Comparison of ENCODE assay signal across 16 cellular contexts in the genomic region with DNA sequence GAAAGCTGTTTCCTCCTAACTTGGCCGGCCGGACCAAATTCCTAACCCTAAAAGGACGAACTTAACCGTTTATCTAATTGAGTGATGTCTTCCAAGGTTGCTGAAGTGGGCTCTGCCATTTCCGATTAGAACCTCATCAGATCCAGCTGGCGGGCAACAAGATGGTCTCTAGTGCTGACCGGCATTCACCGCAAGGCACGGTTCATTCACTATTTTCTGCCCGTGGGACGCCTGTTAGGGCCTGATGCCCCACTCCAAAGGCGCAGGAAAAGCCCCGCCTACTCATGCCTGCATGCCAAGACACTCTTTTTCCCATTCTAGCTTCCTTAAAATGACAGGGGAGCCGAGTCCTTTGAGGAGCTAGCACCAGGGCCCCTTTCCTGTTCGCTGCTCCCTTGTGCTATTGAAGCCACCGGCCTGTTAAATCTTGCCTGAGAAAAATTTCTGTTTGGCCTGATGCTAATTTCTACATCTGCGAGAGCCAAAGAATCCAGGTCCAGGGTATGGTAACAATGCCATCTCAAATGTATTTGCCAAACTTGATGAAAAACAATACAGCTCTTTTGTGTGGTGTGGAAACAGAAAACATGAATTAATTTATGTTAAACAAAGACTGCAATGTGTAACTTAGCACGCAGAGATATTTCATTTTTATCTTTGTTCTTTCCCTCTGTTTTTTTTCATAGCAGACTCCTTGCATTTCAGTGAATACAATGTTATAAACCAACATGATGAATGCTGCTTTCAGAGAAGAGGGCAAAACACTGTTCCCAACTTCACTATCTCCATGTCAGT.
"Had no signal": no experiment of that assay in that cellular context is flagged by ENCODE, and none has a peak within 500 bp of the region (broad histone marks: within the 10 kb centered on the region; RNA-seq: fewer than 3 reads in every experiment).

No MANE protein-coding gene starts in this region.

- H3K9me3 ChIP-seq: body of pancreas, suprapubic skin, upper lobe of left lung had no signal

- H3K4me1 ChIP-seq: body of pancreas, suprapubic skin, upper lobe of left lung had no signal

- DNase-seq: activated CD4-positive, alpha-beta T cell treated with anti-CD3 and anti-CD28 coated beads, Interleukin-2, amount 10 ng/mL, durations not matched to agents 7 days and 5 days; activated CD8-positive, alpha-beta T cell treated with anti-CD3 and anti-CD28 coated beads, Interleukin-2, amount 10 ng/mL, durations not matched to agents 7 days and 5 days; activated naive CD4-positive, alpha-beta T cell treated with anti-CD3 and anti-CD28 coated beads for 36 hours; activated T-cell treated with anti-CD3 and anti-CD28 coated beads, Interleukin-2, amount 50 U/mL, for 4 hours; body of pancreas; erythroblast; foreskin melanocyte; immature natural killer cell; natural killer cell; stimulated activated CD4-positive, alpha-beta T cell treated with anti-CD3 and anti-CD28 coated beads, Interleukin-12 subunit alpha, Interleukin-12 subunit beta, amount 100 ng/mL, for 4 hours; stimulated activated CD4-positive, alpha-beta T cell treated with anti-CD3 and anti-CD28 coated beads, Interleukin-1b, Interleukin-23, amount 100 ng/mL, for 48 hours; stimulated activated naive CD8-positive, alpha-beta T cell treated with anti-CD3 and anti-CD28 coated beads, Interleukin-15, Interleukin-2, amounts not matched to agents 100 U/mL and 50 U/mL, for 24 hours; T-helper 1 cell; T1000; upper lobe of left lung had no signal

- H3K27ac ChIP-seq: body of pancreas, suprapubic skin, upper lobe of left lung had no signal

- H3K36me3 Mint-ChIP-seq: natural killer cell had no signal

- H3K4me1 Mint-ChIP-seq: activated CD4-positive, alpha-beta T cell treated with anti-CD3 and anti-CD28 coated beads, Interleukin-2, amount 10 ng/mL, durations not matched to agents 7 days and 5 days; immature natural killer cell; natural killer cell had no signal

- H3K4me3 ChIP-seq: body of pancreas, suprapubic skin, upper lobe of left lung had no signal

- H3K4me3 Mint-ChIP-seq: activated CD4-positive, alpha-beta T cell treated with anti-CD3 and anti-CD28 coated beads, Interleukin-2, amount 10 ng/mL, durations not matched to agents 7 days and 5 days; activated CD8-positive, alpha-beta T cell treated with anti-CD3 and anti-CD28 coated beads, Interleukin-2, amount 10 ng/mL, durations not matched to agents 7 days and 5 days; activated naive CD4-positive, alpha-beta T cell treated with anti-CD3 and anti-CD28 coated beads for 36 hours; activated T-cell treated with anti-CD3 and anti-CD28 coated beads, Interleukin-2, amount 50 U/mL, for 4 hours; immature natural killer cell; natural killer cell had no signal

- H3K27me3 Mint-ChIP-seq: activated CD4-positive, alpha-beta T cell treated with anti-CD3 and anti-CD28 coated beads, Interleukin-2, amount 10 ng/mL, durations not matched to agents 7 days and 5 days had no signal

- H3K36me3 ChIP-seq: suprapubic skin, upper lobe of left lung had no signal

- H3K27me3 ChIP-seq: body of pancreas, suprapubic skin, upper lobe of left lung had no signal

- H3K27ac Mint-ChIP-seq: activated CD4-positive, alpha-beta T cell treated with anti-CD3 and anti-CD28 coated beads, Interleukin-2, amount 10 ng/mL, durations not matched to agents 7 days and 5 days; activated CD8-positive, alpha-beta T cell treated with anti-CD3 and anti-CD28 coated beads, Interleukin-2, amount 10 ng/mL, durations not matched to agents 7 days and 5 days; activated naive CD4-positive, alpha-beta T cell treated with anti-CD3 and anti-CD28 coated beads for 36 hours; immature natural killer cell; natural killer cell had no signal
